In the genomic region with DNA sequence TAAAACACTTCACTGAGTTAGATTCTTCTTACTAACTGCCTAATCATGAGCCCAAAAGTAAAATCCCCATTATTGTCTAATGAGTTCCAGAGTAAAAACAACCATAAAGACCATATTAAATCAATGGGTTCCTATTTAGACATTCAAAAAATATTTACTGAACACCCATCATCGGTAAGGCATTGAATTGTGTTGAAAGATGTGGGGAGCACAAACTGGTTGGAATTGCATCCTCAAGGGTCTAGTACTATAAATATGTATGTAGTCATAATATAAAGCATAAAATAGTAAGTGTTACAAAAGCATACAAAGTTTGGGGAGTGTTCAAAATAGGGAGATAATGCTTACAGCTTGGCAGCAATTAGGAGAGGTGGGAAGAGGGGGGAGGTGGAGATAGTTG, we compare ENCODE assay signal across 25 cellular contexts. TPM values are rescaled to one million over a fixed set of nuclear protein-coding genes. Genes with fewer than 3 reads are reported as not detected.
"Had no signal": no experiment of that assay in that cellular context is flagged by ENCODE, and none has a peak within 500 bp of the region (broad histone marks: within the 10 kb centered on the region; RNA-seq: fewer than 3 reads in every experiment).

No MANE protein-coding gene starts in this region.

- H3K4me2 ChIP-seq: KMS-11, SK-N-SH had no signal

- H3K4me3 Mint-ChIP-seq: IgD-negative memory B cell, T-cell had no signal

- ATAC-seq: HepG2, K562, T-cell had no signal

- H3K9me3 Mint-ChIP-seq: IgD-negative memory B cell had no signal

- H3K36me3 Mint-ChIP-seq: IgD-negative memory B cell, T-cell had no signal

- DNase-seq: Kasumi-1, MM.1S, NCI-H1105, NCI-H1417, NCI-H1436 treated with DMSO at 0.1 percent for 48 hours, NCI-H1694, NCI-H187 treated with DMSO at 0.1 percent for 48 hours, NCI-H2029 treated with DMSO at 0.1 percent for 48 hours, NCI-H2107, NCI-H2227 treated with DMSO at 0.1 percent for 48 hours, NCI-H446, NCI-H510A, NCI-H524 treated with DMSO at 0.1 percent for 48 hours, NCI-H69, NCI-H774, SHP77, SK-N-SH, SW 1271, T-cell had no signal

- H3K27ac Mint-ChIP-seq: IgD-negative memory B cell, T-cell had no signal

- H3K9me3 ChIP-seq: SK-N-SH had no signal

- H3K27ac ChIP-seq: KMS-11, RWPE1 had no signal

- H3K9ac ChIP-seq: KMS-11, SK-N-SH had no signal

- H3K4me3 ChIP-seq: K562 had no signal

- FAIRE-seq: HepG2, K562 had no signal

RNA-seq across cellular contexts. Expression of a gene that starts 3.0 kb away (rescaled TPM):
- total RNA-seq: HepG2, K562, SK-MEL-5, T-cell had no signal
- polyA plus RNA-seq: HepG2, IgD-negative memory B cell had no signal
